ENCODE assay signal across 1 cellular context in the genomic region with DNA sequence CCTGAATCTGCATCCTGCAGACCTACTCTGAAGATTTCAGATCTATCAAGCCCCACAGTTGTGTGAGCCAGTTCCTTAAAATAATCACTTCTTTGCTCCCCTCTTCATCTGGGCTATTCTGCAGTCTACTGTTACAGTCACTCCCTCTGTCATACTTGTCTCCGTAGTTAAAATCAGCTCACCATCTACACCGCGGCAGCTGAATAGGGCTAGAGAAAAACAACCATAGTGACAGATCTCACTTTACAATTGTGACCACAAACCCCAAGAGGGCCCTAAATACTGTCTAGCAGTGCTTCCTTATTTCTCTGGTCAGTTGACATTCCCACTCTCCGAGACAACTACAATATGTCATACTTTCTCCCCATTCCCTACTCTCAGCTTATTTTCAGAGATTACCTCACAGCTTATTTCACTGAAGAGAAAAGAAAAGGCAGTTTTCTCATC.
TF ChIP-seq lines count a peak whose summit lies in the region.

No MANE protein-coding gene starts in this region.

TF ChIP-seq in SK-N-SH treated with all-trans-retinoic acid at 6 μM for 48 hours, 23 proteins besides CTCF, POLR2A, EP300 and RAD21 (continued from another document):
- no peak for TF ChIP-seq PATZ1 (CRISPR knock-in tag; IDR thresholded peaks at IDR 0.05; ENCODE audit: borderline replicate concordance)
- TF ChIP-seq OSR1 (CRISPR knock-in tag; IDR thresholded peaks at IDR 0.05): no peak
